Comparison of ENCODE assay signal across 15 cellular contexts in the genomic region with DNA sequence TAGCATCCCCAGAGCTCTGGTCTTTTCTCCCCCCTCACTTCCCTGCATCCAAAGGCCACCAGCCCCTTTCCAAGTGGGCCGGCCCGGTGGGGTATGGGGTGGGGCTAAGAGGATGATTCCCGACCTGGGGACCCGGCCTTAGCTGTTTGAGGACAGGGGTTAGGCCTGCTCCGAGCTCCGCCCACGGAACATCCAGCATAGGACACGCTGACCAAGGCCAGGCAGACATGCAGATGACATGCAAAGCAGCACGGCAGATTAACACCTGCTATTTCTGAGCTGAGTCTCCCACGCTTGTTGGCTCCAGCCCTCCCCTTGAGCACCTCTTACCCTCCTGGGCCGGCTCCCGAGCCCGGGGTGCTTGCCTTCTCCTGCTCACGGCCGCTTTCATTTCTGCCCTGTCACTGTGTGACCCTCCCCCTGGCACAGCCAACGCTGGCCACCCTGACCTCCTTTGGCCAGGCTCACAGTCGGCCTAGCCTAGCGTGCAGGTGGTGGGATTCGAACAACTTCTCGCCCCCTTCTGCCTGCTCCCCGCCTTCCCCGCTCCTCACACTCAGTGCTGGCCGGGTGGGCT. TPM values are rescaled to one million over a fixed set of nuclear protein-coding genes. Genes with fewer than 3 reads are reported as not detected.
DNase-seq lines count a peak whose midpoint lies in the region; FAIRE-seq and TF ChIP-seq lines count a peak whose summit lies in the region.
"Had no signal": no experiment of that assay in that cellular context is flagged by ENCODE, and none has a peak within 500 bp of the region (broad histone marks: within the 10 kb centered on the region; RNA-seq: fewer than 3 reads in every experiment).

No MANE protein-coding gene starts in this region.

- H3K4me2 ChIP-seq in H1 (ENCODE audit: insufficient read depth in 1 of 2, low read depth in 2 of 2, low read length in 2 of 2): peak overlapping the region; percentile 9 to 52

- H3K4ac ChIP-seq in H1 (replicated peaks; ENCODE audit: insufficient read length, low read depth, low read length): no peak overlapping the region

- H4K20me1 ChIP-seq in H1 (replicated peaks in 1 of 2; ENCODE audit: control insufficient read depth in 1 of 2, insufficient read depth in 2 of 2, low read length in 2 of 2): peaks cover 4 to 29% of the 10 kb centered on the region in 2 experiments

- no peak overlapping the region for H3K23ac ChIP-seq in H1 (ENCODE audit: insufficient read length)

- H3K36me3 ChIP-seq in H1 (ENCODE audit: control insufficient read depth in 2 of 4, insufficient read depth in 4 of 4, low read length in 3 of 4) (peaks cover 0 to 10% (median 6%) of the 10 kb centered on the region in 4 experiments; a peak in 6 of 8 replicates), thyroid gland (no peaks in the 10 kb centered on the region)

- WGBS in H1 (ENCODE audit: extremely low coverage in 1 of 2, insufficient coverage in 1 of 2, insufficient read length in 1 of 2, insufficient replicate concordance in 2 of 2, low coverage in 1 of 2, low lambda C conversion rate in 2 of 2, missing lambda C conversion rate in 1 of 2), 2 experiments: 71% methylated on average over 23 of the region's 23 CpGs; no CpG with 5 or more reads in 1 of the 2 experiments
- WGBS in thyroid gland, 2 donors: 63 to 65% methylated on average over 23 of the region's 23 CpGs

- no peaks in the 10 kb centered on the region for H3K23me2 ChIP-seq in H1 (ENCODE audit: low read depth, low read length)

- peak overlapping the region; percentile 91 for H3K18ac ChIP-seq in H1 (ENCODE audit: extremely low read depth, low read length)

- H4K5ac ChIP-seq in H1 (ENCODE audit: insufficient read length, low read depth, low read length): no peak overlapping the region

- TF ChIP-seq RAD21 in H1 (IDR thresholded peaks at IDR 0.05 in 1 of 2, conservative IDR thresholded peaks at IDR 0.05 in 1 of 2; ENCODE audit: low read depth in 2 of 2, low read length in 2 of 2): no peak

- H3K4me3 ChIP-seq in H1 (ENCODE audit: extremely low read depth in 1 of 4, insufficient read depth in 2 of 4, low read depth in 3 of 4, low read length in 4 of 4): peak overlapping the region in 2 of 4 experiments; percentile 31 to 32; a peak in 4 of 8 replicates
- no peak overlapping the region for H3K4me3 ChIP-seq in thyroid gland (replicated peaks in 1 of 3)
- H3K4me3 ChIP-seq: MG63, testis had no signal

- H2BK20ac ChIP-seq in H1 (ENCODE audit: low read length): 0 out of 2 replicates have a peak overlapping the region, but pooled peaks have one; percentile 55

- H3K79me2 ChIP-seq in H1 (ENCODE audit: control insufficient read depth in 1 of 2, insufficient read depth in 2 of 2, low read length in 2 of 2): peaks cover 0 to 42% of the 10 kb centered on the region in 2 experiments; a peak in 2 of 4 replicates
- H3K79me2 ChIP-seq: parathyroid adenoma had no signal

- peaks cover 16% of the 10 kb centered on the region for H3K79me1 ChIP-seq in H1 (ENCODE audit: low read depth, low read length)

- POLR2A ChIA-PET in H1 (lab: Charles Lee; ENCODE audit: partially characterized antibody): interaction anchor here (1.0 to 1.5 kb wide), 10 partner anchors 8 to 109 kb away, joined by 3 to 6 read pairs (median 4); a partner anchor contains a TSS

- H2BK120ac ChIP-seq in H1 (replicated peaks; ENCODE audit: low read depth, low read length): no peak overlapping the region

- H2BK15ac ChIP-seq in H1 (ENCODE audit: low read length): no peak overlapping the region; the same call in 1 of the 2 replicates

- H3K56ac ChIP-seq in H1 (replicated peaks; ENCODE audit: insufficient read length, low read depth, low read length): no peak overlapping the region

- H2AK5ac ChIP-seq in H1 (ENCODE audit: low read depth, low read length): peak overlapping the region; percentile 83; the same call in 1 of the 2 replicates

- peak overlapping the region; percentile 23; the same call in 1 of the 2 replicates for H3K27ac ChIP-seq in H1 (ENCODE audit: low read depth, low read length)
- no peak overlapping the region for H3K27ac ChIP-seq in thyroid gland
- H3K27ac ChIP-seq: C4-2B, parathyroid adenoma, testis had no signal

- TF ChIP-seq POLR2A in H1 (IDR thresholded peaks at IDR 0.05; ENCODE audit: control extremely low read depth in 1 of 2, low read depth in 2 of 2, low read length in 2 of 2) (no peak), thyroid gland (IDR thresholded peaks at IDR 0.05) (no peak)

- H4K8ac ChIP-seq in H1 (ENCODE audit: extremely low read depth, insufficient read depth, low read length): 0 out of 2 replicates have a peak overlapping the region, but pooled peaks have one; percentile 4

- no peak overlapping the region for H3K14ac ChIP-seq in H1 (ENCODE audit: insufficient read length)

- TF ChIP-seq CTCF in H1 (IDR thresholded peaks at IDR 0.05; ENCODE audit: control extremely low read depth in 1 of 3, insufficient read depth in 1 of 3, low read depth in 1 of 3, low read length in 3 of 3): no peak
- TF ChIP-seq CTCF in thyroid gland (IDR thresholded peaks at IDR 0.05): no peak

- H2AFZ ChIP-seq in H1 (ENCODE audit: low read length): no peak overlapping the region
- H2AFZ ChIP-seq: parathyroid adenoma had no signal

- no peak overlapping the region for H2BK12ac ChIP-seq in H1 (ENCODE audit: low read depth, low read length)

- no peaks in the 10 kb centered on the region for H3K9me3 ChIP-seq in H1 (ENCODE audit: insufficient read depth in 2 of 2, low read depth in 1 of 2, low read length in 1 of 2)
- H3K9me3 ChIP-seq in thyroid gland: no peaks in the 10 kb centered on the region
- H3K9me3 ChIP-seq: MG63, testis had no signal

- H2BK5ac ChIP-seq in H1 (ENCODE audit: low read depth, low read length): peak overlapping the region; percentile 78

- no peak overlapping the region; a peak in 2 of 7 replicates for H3K9ac ChIP-seq in H1 (replicated peaks in 1 of 4; ENCODE audit: extremely low read depth in 1 of 4, low read depth in 3 of 4, low read length in 3 of 4)
- H3K9ac ChIP-seq: parathyroid adenoma had no signal

- peak; percentile 9 for DNase-seq in NCI-H1048 (lab: John Stamatoyannopoulos, UW)
- peak in 1 of 2 experiments; percentile 72 for DNase-seq in H1 (ENCODE audit: low read depth in 1 of 2, low spot score in 2 of 2)
- DNase-seq in myocyte (ENCODE audit: low read depth): peak; percentile 73
- peak; percentile 65 to 67 for DNase-seq in thyroid gland
- no peak for DNase-seq in EL
- no peak for DNase-seq in NCI-H1105 treated with DMSO at 0.1 percent for 48 hours (lab: John Stamatoyannopoulos, UW)
- DNase-seq in SHP77 (lab: John Stamatoyannopoulos, UW): no peak
- DNase-seq: activated effector memory CD4-positive, alpha-beta T cell treated with anti-CD3 and anti-CD28 coated beads, Interleukin-2, amount 50 U/mL, for 16 hours; DND-41; mammary epithelial cell had no signal

- FAIRE-seq in H1 (lab: Jason Lieb, UNC): no peak
- FAIRE-seq: TTC549 had no signal

- no peaks in the 10 kb centered on the region for H3K27me3 ChIP-seq in H1 (replicated peaks in 1 of 4; ENCODE audit: control insufficient read depth in 3 of 4, extremely low read depth in 1 of 4, insufficient read depth in 3 of 4, low read length in 3 of 4)
- H3K27me3 ChIP-seq in thyroid gland: no peaks in the 10 kb centered on the region
- H3K27me3 ChIP-seq: MG63, testis had no signal

- intact Hi-C loops in thyroid gland (cut with DNase I): no loop called here

- no peak for TF ChIP-seq EP300 in H1 (IDR thresholded peaks at IDR 0.05; ENCODE audit: borderline replicate concordance in 1 of 2, low read depth in 2 of 2, low read length in 2 of 2)

- CTCF ChIA-PET in H1 (lab: Charles Lee; ENCODE audit: partially characterized antibody): interaction anchor here (0.6 to 2.4 kb wide), 17 partner anchors 10 to 154 kb away, joined by 3 to 10 read pairs (median 4); no protein-coding TSS in a partner anchor

- H4K91ac ChIP-seq in H1 (replicated peaks; ENCODE audit: insufficient read length, low read length): peak overlapping the region; percentile 64

- H3K4me1 ChIP-seq in H1 (replicated peaks in 1 of 4; ENCODE audit: control insufficient read depth in 3 of 4, insufficient read depth in 4 of 4, low read length in 3 of 4) (peaks cover 0 to 35% (median 27%) of the 10 kb centered on the region in 4 experiments; a peak in 6 of 7 replicates), thyroid gland (peaks cover 2 to 5% of the 10 kb centered on the region in 2 donors)
- H3K4me1 ChIP-seq: parathyroid adenoma had no signal

TF ChIP-seq in H1, 55 proteins besides CTCF, POLR2A, EP300 and RAD21:
- no peak for TF ChIP-seq FOSL1 (IDR thresholded peaks at IDR 0.05; ENCODE audit: insufficient read depth, low read depth, low read length)
- TF ChIP-seq CTBP2 (IDR thresholded peaks at IDR 0.05; ENCODE audit: borderline replicate concordance, insufficient read depth, insufficient read length, low read length): peak; percentile 0

RNA-seq across cellular contexts. Expression of a gene that starts 40.2 kb away (rescaled TPM):
- total RNA-seq in H1 (2021; fragmentation: NEBNext Ultra II Directional; extraction: Animal tissue kit (Norgen Biotek cat#: 25700)): 116 TPM in 2 replicates
- polyA plus RNA-seq in H1 (2011; rRNA removed): 56.7 and 90.1 TPM in 2 replicates
- 73.5 TPM for polyA plus RNA-seq in H1 (2011; cell fraction: cytosol; rRNA removed)
- polyA plus RNA-seq in H1 (2011; cell fraction: nucleus; rRNA removed): 80.7 TPM
- polyA plus RNA-seq in H1 (2012, experiment 1 of 2): 61.3 to 87.1 TPM (median 74.6 TPM) in 4 replicates
- 80.7 TPM for polyA plus RNA-seq in H1 (2012, experiment 2 of 2)
- 69.8 TPM for polyA plus RNA-seq in H1 (2013, experiment 1 of 2)
- 72.8 TPM for polyA plus RNA-seq in H1 (2013, experiment 2 of 2)
- polyA minus RNA-seq in H1 (2011; rRNA and poly(A)+ RNA removed): 53.3 and 61.0 TPM in 2 replicates
- polyA minus RNA-seq in H1 (2011; cell fraction: cytosol; rRNA and poly(A)+ RNA removed): 73.5 TPM
- 47.6 TPM for polyA minus RNA-seq in H1 (2011; cell fraction: nucleus; rRNA and poly(A)+ RNA removed)
- 328 and 451 TPM in 2 replicates for total RNA-seq in myocyte
- polyA plus RNA-seq in myocyte (2012): 132 TPM
- total RNA-seq in thyroid gland: 10 to 100 TPM; 28.5 to 50.9 (median 37.0) TPM

Comparison
In these comparisons a context has a peak if more than half of its experiments do, and no peak if none do; other contexts are left out.
1. DNase-seq: peak in NCI-H1048 (single experiment), myocyte (single experiment) and thyroid gland (2 of 2); none in EL (single experiment), NCI-H1105 treated with DMSO at 0.1 percent for 48 hours (single experiment) and SHP77 (0 of 2).